In genomic region chr1:112956503-112957132, GRCh38 we compare ENCODE assay signal across 8 cellular contexts. TPM values are rescaled to one million over a fixed set of nuclear protein-coding genes. Genes with fewer than 3 reads are reported as not detected.
DNase-seq lines count a peak whose midpoint lies in the region; ATAC-seq and TF ChIP-seq lines count a peak whose summit lies in the region.

No MANE protein-coding gene starts in this region.

- H3K9me3 Mint-ChIP-seq in activated CD8-positive, alpha-beta T cell treated with anti-CD3 and anti-CD28 coated beads for 36 hours, result no peaks in the 10 kb centered on the region

- H3K36me3 Mint-ChIP-seq in activated CD8-positive, alpha-beta T cell treated with anti-CD3 and anti-CD28 coated beads for 36 hours (ENCODE audit: low read depth), result peaks cover 69% of the 10 kb centered on the region

- CTCF ChIA-PET in activated CD8-positive, alpha-beta T cell treated with anti-CD3 and anti-CD28 coated beads for 36 hours (lab: Charles Lee), result interaction anchor here (2.0 kb wide), 1 partner anchor 116 kb away, joined by 10 read pairs; the partner anchor contains the start of gene LRIG2

- peak overlapping the region; percentile 100 for H3K27ac Mint-ChIP-seq in activated CD8-positive, alpha-beta T cell treated with anti-CD3 and anti-CD28 coated beads for 36 hours

- H3K27me3 ChIP-seq in esophagus muscularis mucosa (no peaks in the 10 kb centered on the region), neuron (ENCODE audit: insufficient read depth, low read length) (no peaks in the 10 kb centered on the region), thymus (ENCODE audit: control insufficient read depth, insufficient read depth) (no peaks in the 10 kb centered on the region)

- TF ChIP-seq POLR2A in esophagus muscularis mucosa (IDR thresholded peaks at IDR 0.05; ENCODE audit: low read depth), result no peak

- H3K9me3 ChIP-seq in esophagus muscularis mucosa (no peaks in the 10 kb centered on the region), neuron (ENCODE audit: low read length) (no peaks in the 10 kb centered on the region), thymus (ENCODE audit: control insufficient read depth) (no peaks in the 10 kb centered on the region)

- intact Hi-C loops in activated CD8-positive, alpha-beta T cell treated with anti-CD3 and anti-CD28 coated beads for 36 hours (cut with micrococcal nuclease), result no loop called here
- intact Hi-C loops in esophagus muscularis mucosa (cut with DNase I), result loop anchor here (5.0 kb wide), 2 partner anchors 74 to 239 kb away; partner anchors contain the start of gene PPM1J

- peaks cover 21 to 64% (median 61%) of the 10 kb centered on the region in 4 donors for H3K4me1 ChIP-seq in esophagus muscularis mucosa
- peaks cover 22% of the 10 kb centered on the region for H3K4me1 ChIP-seq in neuron (ENCODE audit: insufficient read depth, low read length)
- H3K4me1 ChIP-seq in thymus (ENCODE audit: control insufficient read depth, insufficient read depth, low read length), result peaks cover 5% of the 10 kb centered on the region

- H3K27ac ChIP-seq in esophagus muscularis mucosa (replicated peaks in 1 of 4), result peak overlapping the region; percentile 85 to 94 (median 93)
- peak overlapping the region; percentile 89 for H3K27ac ChIP-seq in thymus (ENCODE audit: low read depth)

- TF ChIP-seq EP300 in esophagus muscularis mucosa (IDR thresholded peaks at IDR 0.05), result no peak

- peak; percentile 38 to 46 for DNase-seq in activated CD4-positive, alpha-beta T cell treated with anti-CD3 and anti-CD28 coated beads for 4 hours
- DNase-seq in activated CD4-positive, alpha-beta T cell treated with anti-CD3 and anti-CD28 coated beads, Interleukin-2, amount 50 U/mL, for 1 hour, result no peak
- DNase-seq in activated CD8-positive, alpha-beta T cell treated with anti-CD3 and anti-CD28 coated beads for 36 hours, result peak; percentile 56
- peak; percentile 92 for DNase-seq in esophagus muscularis mucosa (ENCODE audit: extremely low spot score)
- DNase-seq in UCSD-AML1 (lab: John Stamatoyannopoulos, UW; ENCODE audit: unreplicated experiment), result no peak

- H3K4me1 Mint-ChIP-seq in activated CD8-positive, alpha-beta T cell treated with anti-CD3 and anti-CD28 coated beads for 36 hours (ENCODE audit: low read depth), result peaks cover 50% of the 10 kb centered on the region

- peak overlapping the region; percentile 75 for H2AFZ ChIP-seq in neuron (ENCODE audit: low read depth, low read length)

- ATAC-seq in HG03457 (IDR thresholded peaks at IDR 0.05; ENCODE audit: unreplicated experiment), result peak; percentile 1
- ATAC-seq in activated CD8-positive, alpha-beta T cell treated with anti-CD3 and anti-CD28 coated beads for 36 hours, result peak; percentile 5

- H3K4me3 ChIP-seq in esophagus muscularis mucosa (peak overlapping the region; percentile 74 to 82 (median 78)), neuron (ENCODE audit: low read length) (peak overlapping the region; percentile 66), thymus (ENCODE audit: low read length) (peak overlapping the region; percentile 86)

- peak overlapping the region; percentile 91 for H3K4me3 Mint-ChIP-seq in activated CD8-positive, alpha-beta T cell treated with anti-CD3 and anti-CD28 coated beads for 36 hours

- POLR2A ChIA-PET in activated CD8-positive, alpha-beta T cell treated with anti-CD3 and anti-CD28 coated beads for 36 hours (lab: Charles Lee), result interaction anchor here (0.6 to 1.7 kb wide), 9 partner anchors 10 to 282 kb away, joined by 3 to 5 read pairs (median 3); partner anchors contain the start of genes LRIG2 and MOV10

- H3K36me3 ChIP-seq in esophagus muscularis mucosa (peaks cover 0 to 11% (median 2%) of the 10 kb centered on the region in 4 donors), neuron (ENCODE audit: insufficient read depth, low read length) (peaks cover 10% of the 10 kb centered on the region), thymus (ENCODE audit: control insufficient read depth, insufficient read depth) (no peaks in the 10 kb centered on the region)

- H3K27me3 Mint-ChIP-seq in activated CD8-positive, alpha-beta T cell treated with anti-CD3 and anti-CD28 coated beads for 36 hours, result no peaks in the 10 kb centered on the region

- no peak for TF ChIP-seq CTCF in activated CD8-positive, alpha-beta T cell treated with anti-CD3 and anti-CD28 coated beads for 36 hours (IDR thresholded peaks at IDR 0.05)
- TF ChIP-seq CTCF in esophagus muscularis mucosa (IDR thresholded peaks at IDR 0.05), result no peak

- whole genome bisulfite sequencing in esophagus muscularis mucosa, result 2% methylated on average over 19 of the region's 41 CpGs
- 6% methylated on average over 41 of the region's 41 CpGs for WGBS in thymus

RNA-seq across cellular contexts. Expression of gene SLC16A1, which starts 0.6 kb away (rescaled TPM):
- total RNA-seq in activated CD8-positive, alpha-beta T cell treated with anti-CD3 and anti-CD28 coated beads for 36 hours, result 10 to 100 TPM; 74.3 to 81.3 TPM
- total RNA-seq in esophagus muscularis mucosa, result 10 to 100 TPM; 29.9 to 40.1 (median 33.7) TPM
- 19.4 TPM for polyA plus RNA-seq in thymus

Comparison
In these comparisons a context has a peak if more than half of its experiments do, and no peak if none do; other contexts are left out.
1. DNase-seq: peak in activated CD4-positive, alpha-beta T cell treated with anti-CD3 and anti-CD28 coated beads for 4 hours (2 of 2), activated CD8-positive, alpha-beta T cell treated with anti-CD3 and anti-CD28 coated beads for 36 hours (single experiment) and esophagus muscularis mucosa (single experiment); none in activated CD4-positive, alpha-beta T cell treated with anti-CD3 and anti-CD28 coated beads, Interleukin-2, amount 50 U/mL, for 1 hour (single experiment) and UCSD-AML1 (single experiment).
2. Peak in every context shown above with its lines, with median percentiles within 50 percentile points of each other: H3K4me3 ChIP-seq.